ENCODE assay signal across 14 cellular contexts in genomic region chr12:84058136-84058535, GRCh38.
"Had no signal": no experiment of that assay in that cellular context is flagged by ENCODE, and none has a peak within 500 bp of the region (broad histone marks: within the 10 kb centered on the region; RNA-seq: fewer than 3 reads in every experiment).

No MANE protein-coding gene starts in this region.

- H3K4me3 Mint-ChIP-seq: activated CD4-positive, alpha-beta memory T cell treated with anti-CD3 and anti-CD28 coated beads for 36 hours; activated naive CD8-positive, alpha-beta T cell treated with anti-CD3 and anti-CD28 coated beads, Interleukin-2, amount 10 ng/mL, durations not matched to agents 7 days and 5 days; naive thymus-derived CD4-positive, alpha-beta T cell had no signal

- H3K27me3 Mint-ChIP-seq: activated CD4-positive, alpha-beta memory T cell treated with anti-CD3 and anti-CD28 coated beads for 36 hours; activated naive CD8-positive, alpha-beta T cell treated with anti-CD3 and anti-CD28 coated beads, Interleukin-2, amount 10 ng/mL, durations not matched to agents 7 days and 5 days; naive thymus-derived CD4-positive, alpha-beta T cell had no signal

- ATAC-seq: left cardiac atrium; naive thymus-derived CD4-positive, alpha-beta T cell; right cardiac atrium had no signal

- H3K36me3 Mint-ChIP-seq: activated CD4-positive, alpha-beta memory T cell treated with anti-CD3 and anti-CD28 coated beads for 36 hours; activated naive CD8-positive, alpha-beta T cell treated with anti-CD3 and anti-CD28 coated beads, Interleukin-2, amount 10 ng/mL, durations not matched to agents 7 days and 5 days; naive thymus-derived CD4-positive, alpha-beta T cell had no signal

- H3K4me2 ChIP-seq: smooth muscle cell had no signal

- H3K27me3 ChIP-seq: ascending aorta, esophagus muscularis mucosa, tibial artery, uterus had no signal

- H3K36me3 ChIP-seq: ascending aorta, esophagus muscularis mucosa, tibial artery, uterus had no signal

- H3K27ac ChIP-seq: ascending aorta, esophagus muscularis mucosa, tibial artery, uterus had no signal

- H3K4me1 ChIP-seq: ascending aorta, esophagus muscularis mucosa, tibial artery, uterus had no signal

- H3K27ac Mint-ChIP-seq: activated CD4-positive, alpha-beta memory T cell treated with anti-CD3 and anti-CD28 coated beads for 36 hours; activated naive CD8-positive, alpha-beta T cell treated with anti-CD3 and anti-CD28 coated beads, Interleukin-2, amount 10 ng/mL, durations not matched to agents 7 days and 5 days; naive thymus-derived CD4-positive, alpha-beta T cell had no signal

- H3K4me1 Mint-ChIP-seq: activated naive CD8-positive, alpha-beta T cell treated with anti-CD3 and anti-CD28 coated beads, Interleukin-2, amount 10 ng/mL, durations not matched to agents 7 days and 5 days; naive thymus-derived CD4-positive, alpha-beta T cell had no signal

- DNase-seq: activated CD4-positive, alpha-beta memory T cell treated with anti-CD3 and anti-CD28 coated beads for 36 hours; activated gamma-delta T cell treated with Interleukin-2 at 50 U/mL for 16 hours; activated naive CD8-positive, alpha-beta T cell treated with anti-CD3 and anti-CD28 coated beads, Interleukin-2, amount 10 ng/mL, durations not matched to agents 7 days and 5 days; activated T-cell treated with anti-CD3 and anti-CD28 coated beads, Interleukin-2, amount 50 U/mL, for 48 hours; head of caudate nucleus; left cardiac atrium; naive thymus-derived CD4-positive, alpha-beta T cell; posterior cingulate gyrus; right cardiac atrium; tibial artery; uterus had no signal

- H3K9me3 ChIP-seq: ascending aorta, tibial artery, uterus had no signal

- H3K4me3 ChIP-seq: ascending aorta, esophagus muscularis mucosa, smooth muscle cell, tibial artery, uterus had no signal
